8 cellular contexts compared by ENCODE assay signal in the genomic region with DNA sequence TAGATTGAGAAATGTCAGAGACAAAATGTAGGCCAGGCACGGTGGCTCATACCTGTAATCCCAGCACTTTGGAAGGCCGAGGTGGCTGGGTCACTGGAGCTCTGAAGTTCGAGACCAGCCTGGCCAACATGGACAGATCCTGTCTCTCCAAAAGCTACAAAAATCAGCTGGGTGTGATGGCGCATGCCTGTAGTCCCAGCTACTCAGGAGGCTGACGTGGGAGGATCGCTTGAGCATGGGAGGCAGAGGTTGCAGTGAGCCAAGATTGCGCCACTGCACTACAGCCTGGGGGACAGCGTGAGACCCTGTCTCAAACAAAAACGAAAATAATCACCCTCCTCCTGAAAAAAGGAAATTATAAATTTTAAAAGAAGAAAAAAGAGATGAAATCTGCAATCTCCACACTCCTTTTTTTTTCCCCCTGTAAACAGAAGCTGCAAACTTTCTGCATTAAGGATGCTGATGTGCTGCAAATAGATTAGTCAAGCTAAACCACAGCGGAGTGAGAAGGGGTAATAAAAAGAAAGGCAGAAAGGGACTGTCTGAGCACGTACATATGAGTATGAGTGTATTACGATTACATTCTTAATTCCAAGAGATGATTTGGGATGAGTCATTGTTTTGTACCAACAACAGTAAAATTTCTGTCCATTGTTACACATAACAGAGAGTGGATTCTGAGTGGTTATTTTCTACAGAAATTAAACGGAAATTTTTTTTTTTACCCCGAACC.
A peak's percentile ranks its signal among the peaks of the same experiment; 100 is the strongest.
DNase-seq lines count a peak whose midpoint lies in the region; ATAC-seq lines count a peak whose summit lies in the region.

No MANE protein-coding gene starts in this region.

- no peak for ATAC-seq in HG03342 (IDR thresholded peaks at IDR 0.05; ENCODE audit: unreplicated experiment)

- H3K9me3 ChIP-seq in HUES64 (ENCODE audit: insufficient read depth, low read depth, low read length) = no peaks in the 10 kb centered on the region

- no peaks in the 10 kb centered on the region for H3K27me3 ChIP-seq in HUES64 (ENCODE audit: insufficient read depth, low read length)

- no peak overlapping the region for H3K4me3 ChIP-seq in HUES64 (ENCODE audit: low read length)

- no peaks in the 10 kb centered on the region for H3K36me3 ChIP-seq in HUES64 (ENCODE audit: insufficient read depth, low read length)

- DNase-seq in AG08395 (ENCODE audit: low spot score) = peak; percentile 92
- DNase-seq in kidney glomerular epithelial cell (lab: John Stamatoyannopoulos, UW) = peak; percentile 62
- no peak for DNase-seq in ureter (ENCODE audit: low spot score)
- no peak for DNase-seq in activated CD4-positive, alpha-beta T cell treated with anti-CD3 and anti-CD28 coated beads for 1 hour
- no peak for DNase-seq in NOMO-1 treated with DMSO at 0.1 percent for 48 hours (lab: John Stamatoyannopoulos, UW; ENCODE audit: unreplicated experiment)

- H3K27ac ChIP-seq in HUES64 (ENCODE audit: low read depth, low read length) (0 out of 2 replicates have a peak overlapping the region, but pooled peaks have one; percentile 43), angular gyrus (ENCODE audit: low read depth, low read length) (peak overlapping the region; percentile 67)

- 95% methylated on average over 12 of the region's 14 CpGs for whole genome bisulfite sequencing in HUES64

- H3K9ac ChIP-seq in HUES64 (ENCODE audit: low read depth, low read length) = no peak overlapping the region

- peaks cover 25% of the 10 kb centered on the region for H3K4me1 ChIP-seq in HUES64 (ENCODE audit: insufficient read depth, low read length)

Comparison
In these comparisons a context has a peak if more than half of its experiments do, and no peak if none do; other contexts are left out.
1. DNase-seq: peak in AG08395 (single experiment) and kidney glomerular epithelial cell (single experiment); none in ureter (single experiment), activated CD4-positive, alpha-beta T cell treated with anti-CD3 and anti-CD28 coated beads for 1 hour (single experiment) and NOMO-1 treated with DMSO at 0.1 percent for 48 hours (single experiment).